ENCODE assay signal across 28 cellular contexts in genomic region chrX:17062065-17062464, GRCh38.
"Had no signal": no experiment of that assay in that cellular context is flagged by ENCODE, and none has a peak within 500 bp of the region (broad histone marks: within the 10 kb centered on the region; RNA-seq: fewer than 3 reads in every experiment).

No MANE protein-coding gene starts in this region.

- H3K27ac ChIP-seq: epithelial cell of prostate, esophagus squamous epithelium, gastrocnemius medialis, heart right ventricle, left lung, lower lobe of right lung had no signal

- H3K27me3 ChIP-seq: esophagus squamous epithelium, left lung had no signal

- H3K9me3 Mint-ChIP-seq: dendritic cell treated with granulocyte-macrophage colony-stimulating factor and Interleukin-4, amounts not matched to agents 40 ng/mL and 50 ng/mL, for 4 days; effector memory CD8-positive, alpha-beta T cell; endodermal cell; mesothelial cell of epicardium; naive B cell had no signal

- H3K4me1 ChIP-seq: esophagus squamous epithelium, gastrocnemius medialis, heart right ventricle, left lung, lower lobe of right lung had no signal

- FAIRE-seq: endometrium, islet of Langerhans, keratinocyte had no signal

- DNase-seq: cortex of kidney; effector CD8-positive, alpha-beta T cell; effector memory CD8-positive, alpha-beta T cell; endodermal cell; erythroblast; esophagus squamous epithelium; foreskin fibroblast; foreskin melanocyte; gastrocnemius medialis; glutamatergic neuron; head of caudate nucleus; heart right ventricle; hippocampal formation; left cardiac atrium; left lung; left ventricle myocardium superior; lower lobe of right lung; mesenchymal stem cell; mucosa of descending colon; naive B cell; naive thymus-derived CD8-positive, alpha-beta T cell had no signal

- H3K9me3 ChIP-seq: esophagus squamous epithelium, gastrocnemius medialis, heart right ventricle, left lung, lower lobe of right lung, mucosa of descending colon had no signal

- H3K27ac Mint-ChIP-seq: dendritic cell treated with granulocyte-macrophage colony-stimulating factor and Interleukin-4, amounts not matched to agents 40 ng/mL and 50 ng/mL, for 4 days; effector memory CD8-positive, alpha-beta T cell; endodermal cell; mesothelial cell of epicardium; naive B cell; naive thymus-derived CD8-positive, alpha-beta T cell had no signal

- H3K4me1 Mint-ChIP-seq: endodermal cell; mesothelial cell of epicardium; naive thymus-derived CD8-positive, alpha-beta T cell had no signal

- H3K36me3 Mint-ChIP-seq: mesothelial cell of epicardium; naive B cell; naive thymus-derived CD8-positive, alpha-beta T cell had no signal

- H3K4me3 Mint-ChIP-seq: dendritic cell treated with granulocyte-macrophage colony-stimulating factor and Interleukin-4, amounts not matched to agents 40 ng/mL and 50 ng/mL, for 4 days; effector memory CD8-positive, alpha-beta T cell; endodermal cell; mesothelial cell of epicardium; naive B cell; naive thymus-derived CD8-positive, alpha-beta T cell had no signal

- H3K27me3 Mint-ChIP-seq: dendritic cell treated with granulocyte-macrophage colony-stimulating factor and Interleukin-4, amounts not matched to agents 40 ng/mL and 50 ng/mL, for 4 days; effector memory CD8-positive, alpha-beta T cell; naive B cell; naive thymus-derived CD8-positive, alpha-beta T cell had no signal

- H3K36me3 ChIP-seq: esophagus squamous epithelium, gastrocnemius medialis, heart right ventricle, left lung, lower lobe of right lung had no signal

- H3K4me3 ChIP-seq: esophagus squamous epithelium, gastrocnemius medialis, heart right ventricle, left lung, lower lobe of right lung, mucosa of descending colon had no signal

- ATAC-seq: effector memory CD8-positive, alpha-beta T cell; esophagus mucosa; gastrocnemius medialis; heart right ventricle; left cardiac atrium; left lung; left ventricle myocardium superior; lower lobe of right lung; mucosa of descending colon; naive thymus-derived CD8-positive, alpha-beta T cell had no signal
